8 cellular contexts compared by ENCODE assay signal in the genomic region with DNA sequence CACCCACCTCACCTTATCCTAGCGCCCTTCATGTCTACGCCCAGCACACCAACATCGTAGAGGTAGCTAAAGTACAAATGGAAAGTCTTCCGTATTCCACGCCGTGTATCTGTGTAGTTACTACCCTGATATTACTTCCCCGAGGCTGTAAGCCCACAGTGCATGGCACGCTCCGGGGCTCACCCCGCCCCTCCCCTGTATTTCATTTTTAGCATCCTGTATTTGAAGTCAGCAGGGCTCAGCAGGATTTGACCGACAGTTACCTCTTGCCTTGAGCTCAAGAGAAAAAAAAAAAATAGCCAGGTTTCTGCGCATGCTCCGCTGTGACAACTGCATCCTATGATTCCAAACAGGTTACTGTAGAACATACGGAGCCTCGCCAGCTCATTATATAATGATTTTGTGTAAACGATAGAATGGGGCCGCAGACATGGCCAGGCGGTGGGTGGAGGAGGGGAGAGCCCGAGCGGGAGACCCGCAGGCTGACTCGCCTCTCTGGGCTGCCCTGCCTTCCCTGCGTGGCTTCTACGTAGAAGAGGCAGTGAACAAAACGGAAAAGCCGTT. TPM values are rescaled to one million over a fixed set of nuclear protein-coding genes. Genes with fewer than 3 reads are reported as not detected.
DNase-seq lines count a peak whose midpoint lies in the region; ATAC-seq and TF ChIP-seq lines count a peak whose summit lies in the region.

No MANE protein-coding gene starts in this region.

- DNase-seq in ACHN, result peak; percentile 46
- peak; percentile 76 for DNase-seq in NCI-H1436 (lab: John Stamatoyannopoulos, UW)
- peak; percentile 70 for DNase-seq in UCSD-AML1 (lab: John Stamatoyannopoulos, UW; ENCODE audit: unreplicated experiment)
- DNase-seq in cardiac fibroblast (ENCODE audit: low read depth in 2 of 2), result peak; percentile 77 to 90
- DNase-seq in immature natural killer cell, result peak; percentile 74 to 83 (median 77)
- DNase-seq in sigmoid colon, result peak; percentile 89
- DNase-seq in OCI-M2 (lab: John Stamatoyannopoulos, UW; ENCODE audit: unreplicated experiment), result no peak

- peaks cover 0 to 1% (median 0%) of the 10 kb centered on the region in 6 donors for H3K9me3 Mint-ChIP-seq in immature natural killer cell

- H3K4me1 ChIP-seq in sigmoid colon, result peaks cover 0 to 42% (median 33%) of the 10 kb centered on the region in 4 donors

- H3K4me3 Mint-ChIP-seq in immature natural killer cell, result peak overlapping the region; percentile 89 to 98 (median 94)

- TF ChIP-seq CTCF in cardiac fibroblast (IDR thresholded peaks at IDR 0.05; ENCODE audit: low read depth, low read length), result no peak
- TF ChIP-seq CTCF in sigmoid colon (IDR thresholded peaks at IDR 0.05), result no peak

- no peaks in the 10 kb centered on the region for H3K27me3 ChIP-seq in sigmoid colon

- H3K36me3 Mint-ChIP-seq in immature natural killer cell, result peaks cover 0 to 4% (median 0%) of the 10 kb centered on the region in 3 donors

- H3K9me3 ChIP-seq in sigmoid colon, result no peaks in the 10 kb centered on the region

- no peaks in the 10 kb centered on the region for H3K36me3 ChIP-seq in sigmoid colon

- peak overlapping the region; percentile 51 to 61 for H3K4me3 ChIP-seq in cardiac fibroblast (replicated peaks in 1 of 2; ENCODE audit: low read depth in 2 of 2, low read length in 2 of 2)
- peak overlapping the region; percentile 66 to 74 (median 70) for H3K4me3 ChIP-seq in sigmoid colon

- intact Hi-C loops in sigmoid colon (cut with DNase I), result loop anchor here (1.0 to 10.0 kb wide), 3 partner anchors 13 to 345 kb away; partner anchors contain the start of genes PRDM15 and ZBTB21

- peak in 3 of 4 donors; percentile 6 to 84 (median 52) for TF ChIP-seq EP300 in sigmoid colon (IDR thresholded peaks at IDR 0.05)

- peak overlapping the region; percentile 61 to 92 (median 89) for H3K27ac Mint-ChIP-seq in immature natural killer cell

- in situ Hi-C loops in ACHN (cut with HindIII; ENCODE audit: low pct_ligation_motif_present, low pct_unique_long_range_greater_than_20kb, low sequenced_read_pairs), result no loop called here

- H3K27me3 Mint-ChIP-seq in immature natural killer cell (ENCODE audit: low read depth in 3 of 3), result peaks cover 6 to 21% (median 7%) of the 10 kb centered on the region in 3 donors

- peak; percentile 53 for ATAC-seq in GM18907 (IDR thresholded peaks at IDR 0.05; ENCODE audit: unreplicated experiment)

- 1 to 2% methylated on average over 26 of the region's 26 CpGs for WGBS in sigmoid colon, 2 donors

- peaks cover 9 to 18% of the 10 kb centered on the region in 2 donors for H3K4me1 Mint-ChIP-seq in immature natural killer cell

- no peak for TF ChIP-seq POLR2A in sigmoid colon (IDR thresholded peaks at IDR 0.05)

- peak overlapping the region; percentile 77 to 91 (median 82) for H3K27ac ChIP-seq in sigmoid colon

RNA-seq across cellular contexts. Expression of gene ABCG1, which starts 1.3 kb away (rescaled TPM):
- polyA plus RNA-seq in immature natural killer cell (10 to 100 TPM in 1 of 3 donors, 1 to 10 TPM in 2; 4.3 to 10.9 (median 8.2) TPM), sigmoid colon (10 to 100 TPM in 2 of 3 donors, 1 to 10 TPM in 1; 8.1 to 15.6 (median 10.2) TPM)
- total RNA-seq in sigmoid colon, result 10 to 100 TPM in 3 of 4 donors, 1 to 10 TPM in 1; 6.0 to 19.3 (median 13.6) TPM
